Comparison of ENCODE assay signal across 1 cellular context in the genomic region with DNA sequence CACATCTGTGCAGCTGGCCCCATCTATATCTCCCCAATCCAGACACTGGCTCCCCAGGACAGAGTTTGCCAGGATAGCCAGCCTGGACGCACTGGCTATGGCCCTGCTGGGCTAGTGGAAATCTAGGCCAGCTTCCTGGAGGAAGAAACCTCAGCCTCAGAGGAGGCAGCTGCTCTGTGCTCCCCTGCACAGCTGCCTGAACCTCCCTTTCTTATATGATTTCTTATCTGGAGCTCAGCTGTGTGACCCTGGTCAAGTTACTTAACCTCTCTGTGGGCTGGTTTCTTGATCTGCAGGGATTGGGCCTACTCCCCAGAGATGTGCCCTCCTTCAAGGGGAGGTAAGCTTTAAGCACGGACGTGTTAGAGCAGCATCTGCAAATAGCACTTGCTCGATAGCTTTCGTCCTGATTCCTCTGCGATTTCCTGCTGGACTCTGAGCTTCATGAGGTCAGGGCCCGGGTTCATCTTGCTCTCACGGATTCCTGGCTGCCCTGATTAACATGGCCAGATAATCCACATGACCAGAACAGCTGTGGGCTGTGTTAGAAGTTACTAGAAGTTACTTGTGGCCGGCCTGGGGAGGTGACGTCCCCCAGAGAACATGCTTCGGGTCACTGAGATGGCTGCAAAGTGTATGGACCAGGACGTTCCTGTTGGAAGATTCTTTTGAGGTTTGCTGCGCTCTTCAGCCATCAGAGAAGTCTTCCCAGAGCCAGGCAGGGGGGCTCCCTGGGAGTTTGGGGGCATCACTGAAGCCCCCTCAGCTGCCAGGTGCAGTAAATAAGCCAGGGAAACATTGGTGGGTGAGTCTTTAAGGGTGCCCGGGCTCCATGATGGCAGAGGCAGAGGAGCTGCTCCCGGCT.
TF ChIP-seq lines count a peak whose summit lies in the region.

No MANE protein-coding gene starts in this region.

TF ChIP-seq in HepG2, 621 proteins besides CTCF, POLR2A, EP300 and RAD21 (continued from another document and continues in another):
- TF ChIP-seq, protein P1, sequence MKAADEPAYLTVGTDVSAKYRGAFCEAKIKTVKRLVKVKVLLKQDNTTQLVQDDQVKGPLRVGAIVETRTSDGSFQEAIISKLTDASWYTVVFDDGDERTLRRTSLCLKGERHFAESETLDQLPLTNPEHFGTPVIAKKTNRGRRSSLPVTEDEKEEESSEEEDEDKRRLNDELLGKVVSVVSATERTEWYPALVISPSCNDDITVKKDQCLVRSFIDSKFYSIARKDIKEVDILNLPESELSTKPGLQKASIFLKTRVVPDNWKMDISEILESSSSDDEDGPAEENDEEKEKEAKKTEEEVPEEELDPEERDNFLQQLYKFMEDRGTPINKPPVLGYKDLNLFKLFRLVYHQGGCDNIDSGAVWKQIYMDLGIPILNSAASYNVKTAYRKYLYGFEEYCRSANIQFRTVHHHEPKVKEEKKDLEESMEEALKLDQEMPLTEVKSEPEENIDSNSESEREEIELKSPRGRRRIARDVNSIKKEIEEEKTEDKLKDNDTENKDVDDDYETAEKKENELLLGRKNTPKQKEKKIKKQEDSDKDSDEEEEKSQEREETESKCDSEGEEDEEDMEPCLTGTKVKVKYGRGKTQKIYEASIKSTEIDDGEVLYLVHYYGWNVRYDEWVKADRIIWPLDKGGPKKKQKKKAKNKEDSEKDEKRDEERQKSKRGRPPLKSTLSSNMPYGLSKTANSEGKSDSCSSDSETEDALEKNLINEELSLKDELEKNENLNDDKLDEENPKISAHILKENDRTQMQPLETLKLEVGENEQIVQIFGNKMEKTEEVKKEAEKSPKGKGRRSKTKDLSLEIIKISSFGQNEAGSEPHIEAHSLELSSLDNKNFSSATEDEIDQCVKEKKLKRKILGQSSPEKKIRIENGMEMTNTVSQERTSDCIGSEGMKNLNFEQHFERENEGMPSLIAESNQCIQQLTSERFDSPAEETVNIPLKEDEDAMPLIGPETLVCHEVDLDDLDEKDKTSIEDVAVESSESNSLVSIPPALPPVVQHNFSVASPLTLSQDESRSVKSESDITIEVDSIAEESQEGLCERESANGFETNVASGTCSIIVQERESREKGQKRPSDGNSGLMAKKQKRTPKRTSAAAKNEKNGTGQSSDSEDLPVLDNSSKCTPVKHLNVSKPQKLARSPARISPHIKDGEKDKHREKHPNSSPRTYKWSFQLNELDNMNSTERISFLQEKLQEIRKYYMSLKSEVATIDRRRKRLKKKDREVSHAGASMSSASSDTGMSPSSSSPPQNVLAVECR (CRISPR knock-in tag; IDR thresholded peaks at IDR 0.05; ENCODE audit: borderline replicate concordance) = peak; percentile 46; the same call in 1 of the 2 replicates
- no peak for TF ChIP-seq ZNF672 (CRISPR knock-in tag; IDR thresholded peaks at IDR 0.05)
- TF ChIP-seq NFATC3 (CRISPR knock-in tag; IDR thresholded peaks at IDR 0.05) = no peak
- TF ChIP-seq THYN1 (CRISPR knock-in tag; IDR thresholded peaks at IDR 0.05; ENCODE audit: borderline replicate concordance, low read depth) = no peak
- TF ChIP-seq ZNF333 (CRISPR knock-in tag; IDR thresholded peaks at IDR 0.05; ENCODE audit: borderline replicate concordance) = no peak
- TF ChIP-seq NCOA5 (CRISPR knock-in tag; IDR thresholded peaks at IDR 0.05) = no peak
- TF ChIP-seq U2AF2 (IDR thresholded peaks at IDR 0.05; ENCODE audit: low read depth, low read length) = no peak
- TF ChIP-seq, protein P2, sequence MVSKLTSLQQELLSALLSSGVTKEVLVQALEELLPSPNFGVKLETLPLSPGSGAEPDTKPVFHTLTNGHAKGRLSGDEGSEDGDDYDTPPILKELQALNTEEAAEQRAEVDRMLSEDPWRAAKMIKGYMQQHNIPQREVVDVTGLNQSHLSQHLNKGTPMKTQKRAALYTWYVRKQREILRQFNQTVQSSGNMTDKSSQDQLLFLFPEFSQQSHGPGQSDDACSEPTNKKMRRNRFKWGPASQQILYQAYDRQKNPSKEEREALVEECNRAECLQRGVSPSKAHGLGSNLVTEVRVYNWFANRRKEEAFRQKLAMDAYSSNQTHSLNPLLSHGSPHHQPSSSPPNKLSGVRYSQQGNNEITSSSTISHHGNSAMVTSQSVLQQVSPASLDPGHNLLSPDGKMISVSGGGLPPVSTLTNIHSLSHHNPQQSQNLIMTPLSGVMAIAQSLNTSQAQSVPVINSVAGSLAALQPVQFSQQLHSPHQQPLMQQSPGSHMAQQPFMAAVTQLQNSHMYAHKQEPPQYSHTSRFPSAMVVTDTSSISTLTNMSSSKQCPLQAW (CRISPR knock-in tag; IDR thresholded peaks at IDR 0.05) = no peak
- TF ChIP-seq ZBTB7B (CRISPR knock-in tag; IDR thresholded peaks at IDR 0.05) = peak; percentile 83; the same call in 1 of the 2 replicates
- no peak for TF ChIP-seq NFYB (CRISPR knock-in tag; IDR thresholded peaks at IDR 0.05)
- TF ChIP-seq SIN3B (IDR thresholded peaks at IDR 0.05; ENCODE audit: low read length) = no peak
- TF ChIP-seq NFKBIZ (CRISPR knock-in tag; IDR thresholded peaks at IDR 0.05) = no peak
- TF ChIP-seq, protein P3, sequence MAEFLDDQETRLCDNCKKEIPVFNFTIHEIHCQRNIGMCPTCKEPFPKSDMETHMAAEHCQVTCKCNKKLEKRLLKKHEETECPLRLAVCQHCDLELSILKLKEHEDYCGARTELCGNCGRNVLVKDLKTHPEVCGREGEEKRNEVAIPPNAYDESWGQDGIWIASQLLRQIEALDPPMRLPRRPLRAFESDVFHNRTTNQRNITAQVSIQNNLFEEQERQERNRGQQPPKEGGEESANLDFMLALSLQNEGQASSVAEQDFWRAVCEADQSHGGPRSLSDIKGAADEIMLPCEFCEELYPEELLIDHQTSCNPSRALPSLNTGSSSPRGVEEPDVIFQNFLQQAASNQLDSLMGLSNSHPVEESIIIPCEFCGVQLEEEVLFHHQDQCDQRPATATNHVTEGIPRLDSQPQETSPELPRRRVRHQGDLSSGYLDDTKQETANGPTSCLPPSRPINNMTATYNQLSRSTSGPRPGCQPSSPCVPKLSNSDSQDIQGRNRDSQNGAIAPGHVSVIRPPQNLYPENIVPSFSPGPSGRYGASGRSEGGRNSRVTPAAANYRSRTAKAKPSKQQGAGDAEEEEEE (CRISPR knock-in tag; IDR thresholded peaks at IDR 0.05; ENCODE audit: borderline replicate concordance) = no peak
- 0 out of 2 replicates have a peak, but pooled peaks have one; percentile 15 for TF ChIP-seq ZNF143 (CRISPR knock-in tag; IDR thresholded peaks at IDR 0.05)
- TF ChIP-seq RORA (CRISPR knock-in tag; IDR thresholded peaks at IDR 0.05) = no peak
- peak; percentile 46; the same call in 1 of the 2 replicates for TF ChIP-seq UBTF (CRISPR knock-in tag; IDR thresholded peaks at IDR 0.05)
- TF ChIP-seq, protein P4, sequence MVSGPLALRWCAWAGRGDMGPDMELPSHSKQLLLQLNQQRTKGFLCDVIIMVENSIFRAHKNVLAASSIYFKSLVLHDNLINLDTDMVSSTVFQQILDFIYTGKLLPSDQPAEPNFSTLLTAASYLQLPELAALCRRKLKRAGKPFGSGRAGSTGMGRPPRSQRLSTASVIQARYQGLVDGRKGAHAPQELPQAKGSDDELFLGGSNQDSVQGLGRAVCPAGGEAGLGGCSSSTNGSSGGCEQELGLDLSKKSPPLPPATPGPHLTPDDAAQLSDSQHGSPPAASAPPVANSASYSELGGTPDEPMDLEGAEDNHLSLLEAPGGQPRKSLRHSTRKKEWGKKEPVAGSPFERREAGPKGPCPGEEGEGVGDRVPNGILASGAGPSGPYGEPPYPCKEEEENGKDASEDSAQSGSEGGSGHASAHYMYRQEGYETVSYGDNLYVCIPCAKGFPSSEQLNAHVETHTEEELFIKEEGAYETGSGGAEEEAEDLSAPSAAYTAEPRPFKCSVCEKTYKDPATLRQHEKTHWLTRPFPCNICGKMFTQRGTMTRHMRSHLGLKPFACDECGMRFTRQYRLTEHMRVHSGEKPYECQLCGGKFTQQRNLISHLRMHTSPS (CRISPR knock-in tag; IDR thresholded peaks at IDR 0.05; ENCODE audit: low read depth) = peak; percentile 33; the same call in 1 of the 2 replicates
- TF ChIP-seq ZNF318 (CRISPR knock-in tag; IDR thresholded peaks at IDR 0.05) = no peak; the same call in 1 of the 2 replicates
- TF ChIP-seq ZNF441 (CRISPR knock-in tag; IDR thresholded peaks at IDR 0.05; ENCODE audit: borderline replicate concordance) = peak; percentile 11; the same call in 1 of the 2 replicates
- TF ChIP-seq, protein P5, sequence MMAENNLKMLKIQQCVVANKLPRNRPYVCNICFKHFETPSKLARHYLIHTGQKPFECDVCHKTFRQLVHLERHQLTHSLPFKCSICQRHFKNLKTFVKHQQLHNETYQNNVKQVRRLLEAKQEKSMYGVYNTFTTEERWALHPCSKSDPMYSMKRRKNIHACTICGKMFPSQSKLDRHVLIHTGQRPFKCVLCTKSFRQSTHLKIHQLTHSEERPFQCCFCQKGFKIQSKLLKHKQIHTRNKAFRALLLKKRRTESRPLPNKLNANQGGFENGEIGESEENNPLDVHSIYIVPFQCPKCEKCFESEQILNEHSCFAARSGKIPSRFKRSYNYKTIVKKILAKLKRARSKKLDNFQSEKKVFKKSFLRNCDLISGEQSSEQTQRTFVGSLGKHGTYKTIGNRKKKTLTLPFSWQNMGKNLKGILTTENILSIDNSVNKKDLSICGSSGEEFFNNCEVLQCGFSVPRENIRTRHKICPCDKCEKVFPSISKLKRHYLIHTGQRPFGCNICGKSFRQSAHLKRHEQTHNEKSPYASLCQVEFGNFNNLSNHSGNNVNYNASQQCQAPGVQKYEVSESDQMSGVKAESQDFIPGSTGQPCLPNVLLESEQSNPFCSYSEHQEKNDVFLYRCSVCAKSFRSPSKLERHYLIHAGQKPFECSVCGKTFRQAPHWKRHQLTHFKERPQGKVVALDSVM (CRISPR knock-in tag; IDR thresholded peaks at IDR 0.05) = peak; percentile 66; the same call in 1 of the 2 replicates
- no peak for TF ChIP-seq NFRKB (IDR thresholded peaks at IDR 0.05)
- no peak; the same call in 1 of the 2 replicates for TF ChIP-seq IRF9 (CRISPR knock-in tag; IDR thresholded peaks at IDR 0.05; ENCODE audit: borderline replicate concordance)
- 0 out of 2 replicates have a peak, but pooled peaks have one; percentile 36 for TF ChIP-seq ZNF354B (CRISPR knock-in tag; IDR thresholded peaks at IDR 0.05)
- no peak for TF ChIP-seq DPF2 (CRISPR knock-in tag; IDR thresholded peaks at IDR 0.05; ENCODE audit: borderline replicate concordance, low read depth)
